ENCODE assay signal across 20 cellular contexts in genomic region chr18:50790956-50791355, GRCh38. TPM values are rescaled to one million over a fixed set of nuclear protein-coding genes. Genes with fewer than 3 reads are reported as not detected.
"Had no signal": no experiment of that assay in that cellular context is flagged by ENCODE, and none has a peak within 500 bp of the region (broad histone marks: within the 10 kb centered on the region; RNA-seq: fewer than 3 reads in every experiment).

No MANE protein-coding gene starts in this region.

- H3K9me3 ChIP-seq: adrenal gland, breast epithelium, esophagus muscularis mucosa, mucosa of descending colon, sigmoid colon, stomach had no signal

- DNase-seq: activated CD4-positive, alpha-beta T cell treated with anti-CD3 and anti-CD28 coated beads for 1 hour; activated CD4-positive, alpha-beta T cell treated with anti-CD3 and anti-CD28 coated beads, Interleukin-2, amount 50 U/mL, for 48 hours; activated gamma-delta T cell; adrenal gland; cerebellar nuclear complex; effector CD8-positive, alpha-beta T cell; mesenchymal stem cell; mucosa of descending colon; naive thymus-derived CD8-positive, alpha-beta T cell; sigmoid colon; stimulated activated CD4-positive, alpha-beta T cell treated with anti-CD3 and anti-CD28 coated beads, Interleukin-4, amount 100 ng/mL, for 24 hours; stomach; trophoblast cell had no signal

- H3K27me3 ChIP-seq: adrenal gland, breast epithelium, esophagus muscularis mucosa, sigmoid colon, stomach had no signal

- H3K4me3 Mint-ChIP-seq: activated naive CD4-positive, alpha-beta T cell treated with anti-CD3 and anti-CD28 coated beads, Interleukin-2, amount 50 U/mL, for 24 hours; dendritic cell treated with granulocyte-macrophage colony-stimulating factor and Interleukin-4, amounts not matched to agents 40 ng/mL and 50 ng/mL, for 4 days; naive thymus-derived CD8-positive, alpha-beta T cell; stimulated activated effector memory CD8-positive, alpha-beta T cell treated with anti-CD3 and anti-CD28 coated beads, Interleukin-12 subunit alpha, Interleukin-12 subunit beta, amount 100 ng/mL, for 72 hours had no signal

- H3K27ac Mint-ChIP-seq: activated naive CD4-positive, alpha-beta T cell treated with anti-CD3 and anti-CD28 coated beads, Interleukin-2, amount 50 U/mL, for 24 hours; dendritic cell treated with granulocyte-macrophage colony-stimulating factor and Interleukin-4, amounts not matched to agents 40 ng/mL and 50 ng/mL, for 4 days; naive thymus-derived CD8-positive, alpha-beta T cell; stimulated activated effector memory CD8-positive, alpha-beta T cell treated with anti-CD3 and anti-CD28 coated beads, Interleukin-12 subunit alpha, Interleukin-12 subunit beta, amount 100 ng/mL, for 72 hours had no signal

- ATAC-seq: naive thymus-derived CD8-positive, alpha-beta T cell; stimulated activated effector memory CD8-positive, alpha-beta T cell treated with anti-CD3 and anti-CD28 coated beads, Interleukin-12 subunit alpha, Interleukin-12 subunit beta, amount 100 ng/mL, for 72 hours had no signal

- H3K4me3 ChIP-seq: adrenal gland, breast epithelium, esophagus muscularis mucosa, mucosa of descending colon, sigmoid colon, stomach had no signal

- H3K4me1 Mint-ChIP-seq: activated naive CD4-positive, alpha-beta T cell treated with anti-CD3 and anti-CD28 coated beads, Interleukin-2, amount 50 U/mL, for 24 hours; naive thymus-derived CD8-positive, alpha-beta T cell; stimulated activated effector memory CD8-positive, alpha-beta T cell treated with anti-CD3 and anti-CD28 coated beads, Interleukin-12 subunit alpha, Interleukin-12 subunit beta, amount 100 ng/mL, for 72 hours had no signal

- H3K36me3 ChIP-seq: adrenal gland, breast epithelium, esophagus muscularis mucosa, sigmoid colon, stomach had no signal

- H3K36me3 Mint-ChIP-seq: activated naive CD4-positive, alpha-beta T cell treated with anti-CD3 and anti-CD28 coated beads, Interleukin-2, amount 50 U/mL, for 24 hours; naive thymus-derived CD8-positive, alpha-beta T cell; stimulated activated effector memory CD8-positive, alpha-beta T cell treated with anti-CD3 and anti-CD28 coated beads, Interleukin-12 subunit alpha, Interleukin-12 subunit beta, amount 100 ng/mL, for 72 hours had no signal

- H3K27ac ChIP-seq: adrenal gland, breast epithelium, esophagus muscularis mucosa, sigmoid colon, stomach, VCaP had no signal

- H3K4me1 ChIP-seq: adrenal gland, breast epithelium, esophagus muscularis mucosa, sigmoid colon had no signal

- H3K9me3 Mint-ChIP-seq: activated naive CD4-positive, alpha-beta T cell treated with anti-CD3 and anti-CD28 coated beads, Interleukin-2, amount 50 U/mL, for 24 hours; dendritic cell treated with granulocyte-macrophage colony-stimulating factor and Interleukin-4, amounts not matched to agents 40 ng/mL and 50 ng/mL, for 4 days; naive thymus-derived CD8-positive, alpha-beta T cell; stimulated activated effector memory CD8-positive, alpha-beta T cell treated with anti-CD3 and anti-CD28 coated beads, Interleukin-12 subunit alpha, Interleukin-12 subunit beta, amount 100 ng/mL, for 72 hours had no signal

RNA-seq across cellular contexts. Expression of gene MRO, which starts 28.9 kb away (rescaled TPM):
- total RNA-seq: endothelial cell of umbilical vein; naive thymus-derived CD8-positive, alpha-beta T cell had no signal
- polyA plus RNA-seq: endothelial cell of umbilical vein; naive thymus-derived CD8-positive, alpha-beta T cell had no signal
